In the genomic region with DNA sequence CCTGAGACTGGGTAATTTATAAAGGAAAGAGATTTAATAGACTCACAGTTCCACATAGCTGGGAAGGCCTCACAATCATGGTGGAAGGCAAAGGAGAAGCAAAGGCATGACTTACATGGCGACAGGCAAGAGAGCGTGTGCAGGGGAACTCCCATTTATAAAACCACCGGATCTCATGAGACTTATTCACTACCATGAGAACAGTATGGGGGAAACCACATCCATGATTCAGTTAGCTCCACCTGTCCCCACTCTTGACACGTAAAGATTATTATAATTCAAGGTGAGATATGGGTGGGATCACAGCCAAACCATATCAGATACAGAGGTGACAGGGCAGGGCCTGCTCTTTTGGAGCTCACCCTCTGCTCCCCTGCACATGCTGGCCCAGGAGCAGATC, we compare ENCODE assay signal across 18 cellular contexts. TPM values are rescaled to one million over a fixed set of nuclear protein-coding genes. Genes with fewer than 3 reads are reported as not detected.
"Had no signal": no experiment of that assay in that cellular context is flagged by ENCODE, and none has a peak within 500 bp of the region (broad histone marks: within the 10 kb centered on the region; RNA-seq: fewer than 3 reads in every experiment).

No MANE protein-coding gene starts in this region.

RNA-seq across cellular contexts. Expression of gene TMEM61, which starts 31.4 kb away (rescaled TPM):
- total RNA-seq: endodermal cell; fibroblast of lung; left lobe of liver; liver; mononuclear cell; naive thymus-derived CD8-positive, alpha-beta T cell; right cardiac atrium had no signal
- polyA plus RNA-seq: fibroblast of lung; heart left ventricle; liver; naive thymus-derived CD8-positive, alpha-beta T cell had no signal

RNA-seq across cellular contexts. Expression of gene BSND, which starts 49.7 kb away (rescaled TPM):
- total RNA-seq: esophagus mucosa; fibroblast of lung; foreskin keratinocyte; gastroesophageal sphincter; heart left ventricle; left lobe of liver; lung; mononuclear cell; naive thymus-derived CD8-positive, alpha-beta T cell; psoas muscle; right cardiac atrium; sigmoid colon; suprapubic skin; transverse colon; upper lobe of right lung; uterus had no signal
- polyA plus RNA-seq: fibroblast of lung; foreskin keratinocyte; heart left ventricle; liver; naive thymus-derived CD8-positive, alpha-beta T cell; psoas muscle; right cardiac atrium; sigmoid colon had no signal
